ENCODE assay signal across 8 cellular contexts in genomic region chr10:60778978-60779668, GRCh38. TPM values are rescaled to one million over a fixed set of nuclear protein-coding genes. Genes with fewer than 3 reads are reported as not detected.
DNase-seq lines count a peak whose midpoint lies in the region; ATAC-seq and TF ChIP-seq lines count a peak whose summit lies in the region.

No MANE protein-coding gene starts in this region.

- H3K9ac ChIP-seq in OCI-LY1 (ENCODE audit: low read length) = peak overlapping the region; percentile 94

- no peaks in the 10 kb centered on the region for H3K27me3 ChIP-seq in OCI-LY1 (ENCODE audit: insufficient read depth, low read length)
- no peaks in the 10 kb centered on the region for H3K27me3 ChIP-seq in prostate gland (replicated peaks; ENCODE audit: insufficient read depth)

- H3K36me3 ChIP-seq in HEK293 (ENCODE audit: control insufficient read depth in 2 of 2, insufficient read depth in 1 of 2, low read length in 2 of 2) = peaks cover 25 to 40% of the 10 kb centered on the region in 2 experiments
- peaks cover 53% of the 10 kb centered on the region for H3K36me3 ChIP-seq in OCI-LY1 (ENCODE audit: insufficient read depth, low read length)
- no peaks in the 10 kb centered on the region for H3K36me3 ChIP-seq in prostate gland

- no peaks in the 10 kb centered on the region for H3K9me2 ChIP-seq in OCI-LY1 (ENCODE audit: low read depth, low read length)

- H3K4me1 ChIP-seq in HEK293 (ENCODE audit: control insufficient read depth, insufficient read depth, low read length) = 0 out of 2 replicates have a peak, but pooled peaks cover 4% of the 10 kb centered on the region
- H3K4me1 ChIP-seq in OCI-LY1 (ENCODE audit: insufficient read depth, low read length, severe bottlenecking) = peaks cover 50% of the 10 kb centered on the region
- no peaks in the 10 kb centered on the region for H3K4me1 ChIP-seq in prostate gland (replicated peaks)

- ATAC-seq in omental fat pad (ENCODE audit: low FRiP score) = no peak

- POLR2A ChIA-PET in HEK293 (lab: Yijun Ruan, JAX) = interaction anchor here (1.0 to 1.8 kb wide), 7 partner anchors 8 to 132 kb away, joined by 3 to 10 read pairs (median 7); no protein-coding TSS in a partner anchor

- no peaks in the 10 kb centered on the region; the same call in 1 of the 2 replicates for H4K20me1 ChIP-seq in OCI-LY1 (ENCODE audit: insufficient read depth, low read length)

- no peak for TF ChIP-seq POLR2A in prostate gland (IDR thresholded peaks at IDR 0.05)

- H2AFZ ChIP-seq in OCI-LY1 (ENCODE audit: low read length) = no peak overlapping the region

- CTCF ChIA-PET in HEK293 (lab: Yijun Ruan, JAX) = interaction anchor here (0.7 to 1.4 kb wide), 4 partner anchors 10 to 510 kb away, joined by 3 to 4 read pairs (median 3); no protein-coding TSS in a partner anchor

- no peaks in the 10 kb centered on the region for H3F3A ChIP-seq in OCI-LY1 (ENCODE audit: insufficient read depth, low read length)

- intact Hi-C loops in prostate gland (cut with DNase I) = no loop called here

- WGBS in prostate gland = 3% methylated on average over 14 of the region's 14 CpGs

- TF ChIP-seq CTCF in HEK293 (tag by site-specific recombination; IDR thresholded peaks at IDR 0.05) = no peak
- TF ChIP-seq CTCF in OCI-LY1 (IDR thresholded peaks at IDR 0.05; ENCODE audit: low read length) = no peak
- no peak for TF ChIP-seq CTCF in epithelial cell of proximal tubule (conservative IDR thresholded peaks at IDR 0.05; ENCODE audit: low read depth, low read length)
- TF ChIP-seq CTCF in prostate gland (IDR thresholded peaks at IDR 0.05) = no peak
- no peak for TF ChIP-seq CTCF in omental fat pad (IDR thresholded peaks at IDR 0.05)

- no peaks in the 10 kb centered on the region for H3K9me3 ChIP-seq in HEK293 (ENCODE audit: control insufficient read depth, insufficient read depth, low read depth, low read length)
- no peaks in the 10 kb centered on the region for H3K9me3 ChIP-seq in OCI-LY1 (ENCODE audit: low read length)
- no peaks in the 10 kb centered on the region for H3K9me3 ChIP-seq in prostate gland

- H3K4me3 ChIP-seq in HEK293 (ENCODE audit: low read depth, low read length) (peak overlapping the region; percentile 96), OCI-LY1 (ENCODE audit: low read depth, low read length, poor library complexity, severe bottlenecking) (peak overlapping the region; percentile 93), epithelial cell of proximal tubule (ENCODE audit: low read depth, low read length) (peak overlapping the region; percentile 77), prostate gland (peak overlapping the region; percentile 46)

- H3K27ac ChIP-seq in HEK293 (ENCODE audit: extremely low read depth, low read depth, low read length) (peak overlapping the region; percentile 81), OCI-LY1 (ENCODE audit: low read depth, low read length, poor library complexity, severe bottlenecking) (peak overlapping the region; percentile 82), prostate gland (no peak overlapping the region)

- DNase-seq in NCI-H1092 treated with DMSO at 0.1 percent for 48 hours (lab: John Stamatoyannopoulos, UW) (peak; percentile 11), NCI-H1092 (lab: John Stamatoyannopoulos, UW) (no peak), epithelial cell of proximal tubule (ENCODE audit: low read depth) (no peak), prostate gland (ENCODE audit: low spot score) (no peak), omental fat pad (ENCODE audit: low spot score) (no peak)
- DNase-seq in central memory CD4-positive, alpha-beta T cell = no peak

- H3K79me2 ChIP-seq in OCI-LY1 (ENCODE audit: insufficient read depth, low read length) = peaks cover 57% of the 10 kb centered on the region

- H3K4me2 ChIP-seq in OCI-LY1 (ENCODE audit: low read length) = peak overlapping the region; percentile 96

TF ChIP-seq in HEK293, 187 proteins besides CTCF, POLR2A, EP300 and RAD21:
- no peak for TF ChIP-seq WT1 (tag by site-specific recombination; IDR thresholded peaks at IDR 0.05)
- TF ChIP-seq ZNF654 (tag by site-specific recombination; IDR thresholded peaks at IDR 0.05; ENCODE audit: low read depth) = no peak
- TF ChIP-seq ZNF658 (tag by site-specific recombination; IDR thresholded peaks at IDR 0.05) = no peak
- no peak for TF ChIP-seq KLF10 (tag by site-specific recombination; IDR thresholded peaks at IDR 0.05)
- TF ChIP-seq EGR2 (tag by site-specific recombination; IDR thresholded peaks at IDR 0.05; ENCODE audit: low read depth) = peak; percentile 31; the same call in 1 of the 2 replicates
- TF ChIP-seq PRDM6 (tag by site-specific recombination; IDR thresholded peaks at IDR 0.05) = peak; percentile 83
- TF ChIP-seq ZNF292 (tag by site-specific recombination; IDR thresholded peaks at IDR 0.05; ENCODE audit: borderline replicate concordance, low read depth) = no peak
- no peak for TF ChIP-seq ZNF701 (tag by site-specific recombination; IDR thresholded peaks at IDR 0.05)
TF ChIP-seq in HEK293: peak in this region for 2.

RNA-seq across cellular contexts. Expression of gene CDK1, which starts 0.8 kb away (rescaled TPM):
- 127 and 141 TPM in 2 replicates for total RNA-seq in epithelial cell of proximal tubule
- total RNA-seq in prostate gland = 1 to 10 TPM; 5.3 to 5.7 TPM
- 1 to 10 TPM; 1.9 to 9.1 (median 5.0) TPM for total RNA-seq in omental fat pad

Comparison
In these comparisons a context has a peak if more than half of its experiments do, and no peak if none do; other contexts are left out.
1. H3K27ac ChIP-seq: peak in HEK293 (single experiment) and OCI-LY1 (single experiment); none in prostate gland (0 of 2).
2. H3K4me3 ChIP-seq: peak in every context shown above with its lines; median percentile 96 in HEK293; 93 in OCI-LY1; 77 in epithelial cell of proximal tubule; 46 in prostate gland.
3. RNA of gene CDK1, which starts 0.8 kb away (total RNA-seq): 127 to 141 TPM in epithelial cell of proximal tubule; 1.9 to 9.1 TPM in omental fat pad and 5.3 to 5.7 TPM in prostate gland; every median in the first group is over 10 times any median in the second.